11 cellular contexts compared by ENCODE assay signal in genomic region chr20:59013959-59014608, GRCh38. TPM values are rescaled to one million over a fixed set of nuclear protein-coding genes. Genes with fewer than 3 reads are reported as not detected.
DNase-seq lines count a peak whose midpoint lies in the region; ATAC-seq, FAIRE-seq and TF ChIP-seq lines count a peak whose summit lies in the region.
"Had no signal": no experiment of that assay in that cellular context is flagged by ENCODE, and none has a peak within 500 bp of the region (broad histone marks: within the 10 kb centered on the region; RNA-seq: fewer than 3 reads in every experiment).

No MANE protein-coding gene starts in this region.

- peak in 2 of 3 donors; percentile 12 to 61 for DNase-seq in CD4-positive, CD25-positive, alpha-beta regulatory T cell
- DNase-seq in MG63 (peak; percentile 45), astrocyte (ENCODE audit: low read depth) (peak; percentile 70), naive B cell (no peak), GM23338 (ENCODE audit: low spot score) (no peak), NCI-H1436 (lab: John Stamatoyannopoulos, UW) (no peak), substantia nigra (lab: John Stamatoyannopoulos, UW) (no peak)
- DNase-seq: NCI-H526 treated with DMSO at 0.1 percent for 48 hours had no signal

- no peaks in the 10 kb centered on the region for H3K27me3 ChIP-seq in CD4-positive, CD25-positive, alpha-beta regulatory T cell (ENCODE audit: control insufficient read depth, insufficient read depth, low read length)
- H3K27me3 ChIP-seq in MG63 (no peaks in the 10 kb centered on the region), astrocyte (ENCODE audit: insufficient read depth, low read length) (no peaks in the 10 kb centered on the region), GM23338 (ENCODE audit: insufficient read depth) (no peaks in the 10 kb centered on the region)

- no peaks in the 10 kb centered on the region for H3K9me3 Mint-ChIP-seq in CD4-positive, CD25-positive, alpha-beta regulatory T cell
- no peaks in the 10 kb centered on the region for H3K9me3 Mint-ChIP-seq in astrocyte (ENCODE audit: unreplicated experiment)
- H3K9me3 Mint-ChIP-seq in naive B cell, result no peaks in the 10 kb centered on the region
- H3K9me3 Mint-ChIP-seq in GM23338, result no peaks in the 10 kb centered on the region

- TF ChIP-seq CTCF in astrocyte (IDR thresholded peaks at IDR 0.05; ENCODE audit: insufficient read depth, low read depth, low read length) (no peak), GM23338 (conservative IDR thresholded peaks at IDR 0.05; ENCODE audit: low read depth in 2 of 2) (no peak)

- ATAC-seq in CD4-positive, CD25-positive, alpha-beta regulatory T cell (ENCODE audit: low read depth in 2 of 2), result peak in 1 of 2 donors; percentile 51
- ATAC-seq in naive B cell (ENCODE audit: low read depth in 2 of 2), result no peak
- ATAC-seq in GM23338, result no peak
- no peak for ATAC-seq in HG03342 (IDR thresholded peaks at IDR 0.05; ENCODE audit: unreplicated experiment)

- no peaks in the 10 kb centered on the region for H3K9me3 ChIP-seq in CD4-positive, CD25-positive, alpha-beta regulatory T cell (ENCODE audit: control insufficient read depth in 2 of 2, low read length in 2 of 2)
- no peaks in the 10 kb centered on the region for H3K9me3 ChIP-seq in MG63
- H3K9me3 ChIP-seq in astrocyte (ENCODE audit: insufficient read depth, low read depth, low read length), result no peaks in the 10 kb centered on the region

- H3F3A ChIP-seq in GM23338 (replicated peaks; ENCODE audit: low read depth), result no peaks in the 10 kb centered on the region

- H3K79me2 ChIP-seq in astrocyte (ENCODE audit: insufficient read depth, low read length) (no peaks in the 10 kb centered on the region), GM23338 (replicated peaks; ENCODE audit: insufficient read depth) (no peaks in the 10 kb centered on the region)

- no peaks in the 10 kb centered on the region for H4K20me1 ChIP-seq in astrocyte (ENCODE audit: insufficient read depth, low read length)
- H4K20me1 ChIP-seq in GM23338 (replicated peaks; ENCODE audit: insufficient read depth), result no peaks in the 10 kb centered on the region

- no peak overlapping the region for H3K27ac ChIP-seq in CD4-positive, CD25-positive, alpha-beta regulatory T cell (ENCODE audit: insufficient read depth, low read length, poor library complexity, severe bottlenecking)
- H3K27ac ChIP-seq in astrocyte (ENCODE audit: low read depth, low read length) (peak overlapping the region; percentile 1), GM23338 (ENCODE audit: low read depth) (no peak overlapping the region), substantia nigra (ENCODE audit: low read depth, low read length, poor library complexity, severe bottlenecking) (no peak overlapping the region)

- peaks cover 24% of the 10 kb centered on the region for H3K4me1 ChIP-seq in CD4-positive, CD25-positive, alpha-beta regulatory T cell (ENCODE audit: control insufficient read depth, insufficient read depth, low read length, poor library complexity, severe bottlenecking)
- peaks cover 41% of the 10 kb centered on the region for H3K4me1 ChIP-seq in astrocyte (ENCODE audit: insufficient read depth, low read length)
- H3K4me1 ChIP-seq in GM23338 (ENCODE audit: insufficient read depth), result peaks cover 5% of the 10 kb centered on the region; the same call in 1 of the 2 replicates

- no peak overlapping the region for H3K4me3 ChIP-seq in CD4-positive, CD25-positive, alpha-beta regulatory T cell (ENCODE audit: low read depth, low read length)
- H3K4me3 ChIP-seq in MG63 (no peak overlapping the region), astrocyte (ENCODE audit: insufficient read depth, low read depth, low read length) (no peak overlapping the region), GM23338 (no peak overlapping the region)

- no peaks in the 10 kb centered on the region for H3K9me2 ChIP-seq in GM23338 (ENCODE audit: insufficient read depth)

- H3K36me3 Mint-ChIP-seq in CD4-positive, CD25-positive, alpha-beta regulatory T cell, result peaks cover 5% of the 10 kb centered on the region
- H3K36me3 Mint-ChIP-seq in astrocyte (ENCODE audit: low read depth, unreplicated experiment) (no peaks in the 10 kb centered on the region), naive B cell (peaks cover 0 to 5% of the 10 kb centered on the region in 2 donors), GM23338 (ENCODE audit: low read depth) (no peaks in the 10 kb centered on the region)

- no peaks in the 10 kb centered on the region for H3K36me3 ChIP-seq in CD4-positive, CD25-positive, alpha-beta regulatory T cell (ENCODE audit: control insufficient read depth, insufficient read depth, low read length)
- no peaks in the 10 kb centered on the region for H3K36me3 ChIP-seq in MG63
- no peaks in the 10 kb centered on the region for H3K36me3 ChIP-seq in astrocyte (ENCODE audit: insufficient read depth, low read length)
- H3K36me3 ChIP-seq in GM23338 (ENCODE audit: insufficient read depth), result no peaks in the 10 kb centered on the region

- peaks cover 4% of the 10 kb centered on the region for H3K27me3 Mint-ChIP-seq in CD4-positive, CD25-positive, alpha-beta regulatory T cell
- no peaks in the 10 kb centered on the region for H3K27me3 Mint-ChIP-seq in astrocyte (ENCODE audit: low read depth, unreplicated experiment)
- H3K27me3 Mint-ChIP-seq in naive B cell, result no peaks in the 10 kb centered on the region
- H3K27me3 Mint-ChIP-seq in GM23338 (ENCODE audit: insufficient read depth, low read depth, poor library complexity), result peaks cover 19% of the 10 kb centered on the region

- H2AFZ ChIP-seq in astrocyte (ENCODE audit: low read depth, low read length) (peak overlapping the region; percentile 9), GM23338 (no peak overlapping the region)

- H3K4me3 Mint-ChIP-seq in CD4-positive, CD25-positive, alpha-beta regulatory T cell, result peak overlapping the region in 1 of 4 donors; percentile 42
- H3K4me3 Mint-ChIP-seq in astrocyte (ENCODE audit: unreplicated experiment) (no peak overlapping the region), naive B cell (peak overlapping the region in 5 of 8 donors; percentile 3 to 62 (median 37)), GM23338 (no peak overlapping the region)

- peak overlapping the region; percentile 28 for H3K9ac ChIP-seq in astrocyte (ENCODE audit: low read length)

- no peak for FAIRE-seq in astrocyte (lab: Jason Lieb, UNC)

- peaks cover 11 to 54% (median 38%) of the 10 kb centered on the region in 4 donors for H3K4me1 Mint-ChIP-seq in CD4-positive, CD25-positive, alpha-beta regulatory T cell
- H3K4me1 Mint-ChIP-seq in astrocyte (ENCODE audit: low read depth, unreplicated experiment) (peaks cover 34% of the 10 kb centered on the region), naive B cell (peaks cover 52 to 62% (median 62%) of the 10 kb centered on the region in 3 donors), GM23338 (peaks cover 24% of the 10 kb centered on the region; the same call in 2 of the 3 replicates)

- H3K27ac Mint-ChIP-seq in CD4-positive, CD25-positive, alpha-beta regulatory T cell, result no peak overlapping the region
- H3K27ac Mint-ChIP-seq in astrocyte (ENCODE audit: unreplicated experiment) (peak overlapping the region; percentile 4), naive B cell (peak overlapping the region in 4 of 6 donors; percentile 16 to 76 (median 62)), GM23338 (no peak overlapping the region)

- H3K4me2 ChIP-seq in astrocyte (ENCODE audit: low read length) (peak overlapping the region; percentile 54), GM23338 (no peak overlapping the region)

TF ChIP-seq in GM23338, 12 proteins besides CTCF, POLR2A, EP300 and RAD21 (continues in another document):
- no peak for TF ChIP-seq EZH2 (IDR thresholded peaks at IDR 0.05; ENCODE audit: low read depth, unreplicated experiment)

RNA-seq across cellular contexts. Expression of gene TUBB1, which starts 5.1 kb away (rescaled TPM):
- 31.7 TPM for total RNA-seq in CD4-positive, CD25-positive, alpha-beta regulatory T cell
- under 1 TPM; 0.07 to 0.22 (median 0.13) TPM for polyA plus RNA-seq in CD4-positive, CD25-positive, alpha-beta regulatory T cell
- not detected in 2 replicates for total RNA-seq in MG63 (2014; rRNA removed; shearing (Covaris generic); ENCODE audit: low replicate concordance)
- not detected in 2 replicates for total RNA-seq in astrocyte
- polyA plus RNA-seq in naive B cell (ENCODE audit: low read depth in 6 of 6), result 10 to 100 TPM in 3 of 6 donors, 1 to 10 TPM in 3; 2.5 to 16.4 (median 11.0) TPM
- not detected in 2 replicates for total RNA-seq in GM23338 (2014; rRNA removed; shearing (Covaris generic))
- polyA plus RNA-seq in GM23338 (2016; fragmentation: Nextera tagmentation; extraction: Ambion mirVana), result not detected in 2 replicates
- total RNA-seq: pulmonary artery endothelial cell; T-helper 1 cell treated with Interleukin-12 subunit alpha and Interleukin-12 subunit beta and Interleukin-4 antibody, amounts not matched to agents 30 ng/mL and 1 ng/mL, for 36 hours had no signal

RNA-seq across cellular contexts. Expression of gene CTSZ, which starts 7.0 kb away (rescaled TPM):
- 26.6 TPM for total RNA-seq in CD4-positive, CD25-positive, alpha-beta regulatory T cell
- 1 to 10 TPM; 1.8 to 3.4 (median 3.2) TPM for polyA plus RNA-seq in CD4-positive, CD25-positive, alpha-beta regulatory T cell
- 445 and 487 TPM in 2 replicates for total RNA-seq in MG63 (2014; rRNA removed; shearing (Covaris generic); ENCODE audit: low replicate concordance)
- total RNA-seq in astrocyte, result 112 and 126 TPM in 2 replicates
- 10 to 100 TPM; 15.7 to 39.6 (median 25.4) TPM for polyA plus RNA-seq in naive B cell (ENCODE audit: low read depth in 6 of 6)
- total RNA-seq in GM23338 (2014; rRNA removed; shearing (Covaris generic)), result 41.4 and 47.7 TPM in 2 replicates
- polyA plus RNA-seq in GM23338 (2016; fragmentation: Nextera tagmentation; extraction: Ambion mirVana), result 0.58 and 0.63 TPM in 2 replicates

RNA-seq across cellular contexts. Expression of gene ATP5F1E, which starts 18.1 kb away (rescaled TPM):
- total RNA-seq in CD4-positive, CD25-positive, alpha-beta regulatory T cell, result 54.9 TPM
- polyA plus RNA-seq in CD4-positive, CD25-positive, alpha-beta regulatory T cell, result 100 to 1,000 TPM in 2 of 4 donors, 10 to 100 TPM in 2; 85.6 to 145 (median 102) TPM
- total RNA-seq in MG63 (2014; rRNA removed; shearing (Covaris generic); ENCODE audit: low replicate concordance), result 32.4 and 44.2 TPM in 2 replicates
- total RNA-seq in astrocyte, result 91.0 and 94.4 TPM in 2 replicates
- 100 to 1,000 TPM in 1 of 6 donors, 10 to 100 TPM in 5; 53.9 to 103 (median 75.5) TPM for polyA plus RNA-seq in naive B cell (ENCODE audit: low read depth in 6 of 6)
- 8.5 and 12.9 TPM in 2 replicates for total RNA-seq in GM23338 (2014; rRNA removed; shearing (Covaris generic))
- 211 and 233 TPM in 2 replicates for polyA plus RNA-seq in GM23338 (2016; fragmentation: Nextera tagmentation; extraction: Ambion mirVana)

RNA-seq across cellular contexts. Expression of gene PRELID3B, which starts 28.5 kb away (rescaled TPM):
- 50.4 TPM for total RNA-seq in CD4-positive, CD25-positive, alpha-beta regulatory T cell
- polyA plus RNA-seq in CD4-positive, CD25-positive, alpha-beta regulatory T cell, result 10 to 100 TPM; 33.8 to 44.7 (median 37.6) TPM
- 177 and 205 TPM in 2 replicates for total RNA-seq in MG63 (2014; rRNA removed; shearing (Covaris generic); ENCODE audit: low replicate concordance)
- 55.1 and 68.8 TPM in 2 replicates for total RNA-seq in astrocyte
- 10 to 100 TPM; 34.1 to 46.0 (median 37.5) TPM for polyA plus RNA-seq in naive B cell (ENCODE audit: low read depth in 6 of 6)
- total RNA-seq in GM23338 (2014; rRNA removed; shearing (Covaris generic)), result 43.6 and 47.4 TPM in 2 replicates
- 33.4 and 42.7 TPM in 2 replicates for polyA plus RNA-seq in GM23338 (2016; fragmentation: Nextera tagmentation; extraction: Ambion mirVana)

RNA-seq across cellular contexts. Expression of gene NELFCD, which starts 33.0 kb away (rescaled TPM):
- total RNA-seq in CD4-positive, CD25-positive, alpha-beta regulatory T cell, result 66.3 TPM
- 10 to 100 TPM; 58.6 to 68.2 (median 59.4) TPM for polyA plus RNA-seq in CD4-positive, CD25-positive, alpha-beta regulatory T cell
- total RNA-seq in MG63 (2014; rRNA removed; shearing (Covaris generic); ENCODE audit: low replicate concordance), result 72.4 and 80.7 TPM in 2 replicates
- 56.7 and 70.4 TPM in 2 replicates for total RNA-seq in astrocyte
- polyA plus RNA-seq in naive B cell (ENCODE audit: low read depth in 6 of 6) (100 to 1,000 TPM in 1 of 6 donors, 10 to 100 TPM in 5; 78.9 to 128 (median 86.2) TPM), GM23338 (2016; fragmentation: Nextera tagmentation; extraction: Ambion mirVana) (52.1 and 52.9 TPM in 2 replicates)
- 67.0 and 75.8 TPM in 2 replicates for total RNA-seq in GM23338 (2014; rRNA removed; shearing (Covaris generic))

Comparison
In these comparisons a context has a peak if more than half of its experiments do, and no peak if none do; other contexts are left out.
1. DNase-seq: peak in CD4-positive, CD25-positive, alpha-beta regulatory T cell (2 of 3), MG63 (single experiment) and astrocyte (single experiment); none in naive B cell (single experiment), GM23338 (single experiment), NCI-H1436 (single experiment) and substantia nigra (0 of 49).
2. H3K27ac Mint-ChIP-seq: peak in astrocyte (single experiment) and naive B cell (4 of 6); none in CD4-positive, CD25-positive, alpha-beta regulatory T cell (0 of 3) and GM23338 (single experiment).
3. H3K4me3 Mint-ChIP-seq: peak in naive B cell (5 of 8); none in astrocyte (single experiment) and GM23338 (single experiment).
4. RNA of gene TUBB1, which starts 5.1 kb away (total RNA-seq): 31.7 TPM in CD4-positive, CD25-positive, alpha-beta regulatory T cell (single experiment); not detected in MG63, not detected in astrocyte and not detected in GM23338; every median in the first group is over 10 times any median in the second.